Comparison of ENCODE assay signal across 13 cellular contexts in the genomic region with DNA sequence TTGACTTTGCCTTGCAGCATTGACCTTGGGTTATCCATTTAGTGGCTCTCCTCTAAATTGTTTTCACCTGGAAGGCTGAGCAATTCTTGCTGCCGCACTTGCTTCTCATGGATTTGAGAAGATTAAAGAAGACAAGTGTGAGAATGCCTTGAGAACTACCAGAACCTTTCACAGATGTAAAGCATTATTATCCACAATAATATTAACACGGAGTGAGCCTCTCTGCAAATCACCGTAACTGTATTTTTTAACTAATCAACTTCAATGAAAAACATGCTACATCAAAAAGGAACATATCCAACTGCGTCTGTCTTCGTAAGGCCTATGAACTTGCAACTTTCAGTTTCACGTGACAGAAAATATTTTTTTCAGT.
DNase-seq lines count a peak whose midpoint lies in the region; ATAC-seq and TF ChIP-seq lines count a peak whose summit lies in the region.
"Had no signal": no experiment of that assay in that cellular context is flagged by ENCODE, and none has a peak within 500 bp of the region (broad histone marks: within the 10 kb centered on the region; RNA-seq: fewer than 3 reads in every experiment).

No MANE protein-coding gene starts in this region.

- peak overlapping the region in 6 of 8 donors; percentile 12 to 66 (median 36) for H3K27ac Mint-ChIP-seq in CD8-positive, alpha-beta memory T cell
- H3K27ac Mint-ChIP-seq in T-helper 2 cell treated with Interferon-gamma antibody and Interleukin-4, amounts not matched to agents 5 μg/mL and 100 μg/mL, for 36 hours, result no peak overlapping the region
- H3K27ac Mint-ChIP-seq: dendritic cell treated with granulocyte-macrophage colony-stimulating factor and Interleukin-4, amounts not matched to agents 40 ng/mL and 50 ng/mL, for 4 days had no signal

- H3K4me3 ChIP-seq in CD8-positive, alpha-beta memory T cell (ENCODE audit: low read length), result no peak overlapping the region
- H3K4me3 ChIP-seq in colonic mucosa (no peak overlapping the region), rectal smooth muscle tissue (ENCODE audit: low read length) (no peak overlapping the region)

- intact Hi-C loops in colonic mucosa (cut with DNase I), result loop anchor here (5.0 kb wide), 2 partner anchors 118 to 228 kb away; a partner anchor contains a TSS

- CTCF ChIA-PET in CD8-positive, alpha-beta memory T cell (lab: Charles Lee), result interaction anchor here (1.7 kb wide), 1 partner anchor 230 kb away, joined by 7 read pairs; no protein-coding TSS in a partner anchor

- no peaks in the 10 kb centered on the region for H3K9me3 Mint-ChIP-seq in CD8-positive, alpha-beta memory T cell
- H3K9me3 Mint-ChIP-seq in T-helper 2 cell treated with Interferon-gamma antibody and Interleukin-4, amounts not matched to agents 5 μg/mL and 100 μg/mL, for 36 hours, result no peaks in the 10 kb centered on the region
- H3K9me3 Mint-ChIP-seq: dendritic cell treated with granulocyte-macrophage colony-stimulating factor and Interleukin-4, amounts not matched to agents 40 ng/mL and 50 ng/mL, for 4 days had no signal

- no peaks in the 10 kb centered on the region for H3K9me3 ChIP-seq in CD8-positive, alpha-beta memory T cell (ENCODE audit: low read length)
- H3K9me3 ChIP-seq in colonic mucosa, result no peaks in the 10 kb centered on the region

- H3K27me3 Mint-ChIP-seq in CD8-positive, alpha-beta memory T cell, result no peaks in the 10 kb centered on the region
- H3K27me3 Mint-ChIP-seq in T-helper 2 cell treated with Interferon-gamma antibody and Interleukin-4, amounts not matched to agents 5 μg/mL and 100 μg/mL, for 36 hours (ENCODE audit: low read depth), result no peaks in the 10 kb centered on the region
- H3K27me3 Mint-ChIP-seq: dendritic cell treated with granulocyte-macrophage colony-stimulating factor and Interleukin-4, amounts not matched to agents 40 ng/mL and 50 ng/mL, for 4 days had no signal

- no peaks in the 10 kb centered on the region for H3K4me1 ChIP-seq in CD8-positive, alpha-beta memory T cell (ENCODE audit: insufficient read depth, low read length)
- H3K4me1 ChIP-seq in colonic mucosa (no peaks in the 10 kb centered on the region), rectal smooth muscle tissue (ENCODE audit: control insufficient read depth, insufficient read depth, low read length) (peaks cover 30% of the 10 kb centered on the region)

- H3K9ac ChIP-seq in colonic mucosa (ENCODE audit: low read depth in 2 of 2, low read length in 2 of 2), result no peak overlapping the region
- H3K9ac ChIP-seq in rectal smooth muscle tissue (ENCODE audit: low read length), result no peak overlapping the region

- H3K4me1 Mint-ChIP-seq in CD8-positive, alpha-beta memory T cell, result peaks cover 10 to 16% (median 15%) of the 10 kb centered on the region in 3 donors
- H3K4me1 Mint-ChIP-seq in T-helper 2 cell treated with Interferon-gamma antibody and Interleukin-4, amounts not matched to agents 5 μg/mL and 100 μg/mL, for 36 hours (ENCODE audit: low read depth), result peaks cover 2% of the 10 kb centered on the region

- no peak for DNase-seq in CD8-positive, alpha-beta memory T cell
- DNase-seq in colonic mucosa (no peak), NCI-H1930 (lab: John Stamatoyannopoulos, UW) (no peak)
- DNase-seq in T-helper 2 cell treated with Interferon-gamma antibody and Interleukin-4, amounts not matched to agents 5 μg/mL and 100 μg/mL, for 36 hours (ENCODE audit: low spot score), result no peak
- DNase-seq: activated CD4-positive, alpha-beta T cell treated with anti-CD3 and anti-CD28 coated beads for 4 hours; activated naive CD4-positive, alpha-beta T cell treated with Interleukin-2 at 50 U/mL for 16 hours; NCI-H1105; NCI-H526 treated with DMSO at 0.1 percent for 48 hours had no signal

- ATAC-seq in HG02938 (IDR thresholded peaks at IDR 0.05; ENCODE audit: unreplicated experiment) (peak; percentile 4), HG02571 (IDR thresholded peaks at IDR 0.05; ENCODE audit: unreplicated experiment) (no peak), GM21447 (IDR thresholded peaks at IDR 0.05; ENCODE audit: unreplicated experiment) (no peak)

- peaks cover 5% of the 10 kb centered on the region for H3K36me3 ChIP-seq in CD8-positive, alpha-beta memory T cell (ENCODE audit: insufficient read depth, low read length)
- no peaks in the 10 kb centered on the region for H3K36me3 ChIP-seq in colonic mucosa
- H3K36me3 ChIP-seq in rectal smooth muscle tissue (ENCODE audit: control insufficient read depth, insufficient read depth, low read length), result peaks cover 10% of the 10 kb centered on the region

- no peaks in the 10 kb centered on the region for H3K27me3 ChIP-seq in CD8-positive, alpha-beta memory T cell (ENCODE audit: insufficient read depth, low read length, poor library complexity, severe bottlenecking)
- H3K27me3 ChIP-seq in colonic mucosa, result no peaks in the 10 kb centered on the region
- no peaks in the 10 kb centered on the region for H3K27me3 ChIP-seq in rectal smooth muscle tissue (ENCODE audit: control insufficient read depth, insufficient read depth, low read length)

- TF ChIP-seq CTCF in colonic mucosa (IDR thresholded peaks at IDR 0.05), result no peak

- POLR2A ChIA-PET in CD8-positive, alpha-beta memory T cell (lab: Charles Lee), result no interaction called here

- H3K36me3 Mint-ChIP-seq in CD8-positive, alpha-beta memory T cell, result peaks cover 5 to 24% (median 11%) of the 10 kb centered on the region in 3 donors
- peaks cover 7% of the 10 kb centered on the region for H3K36me3 Mint-ChIP-seq in T-helper 2 cell treated with Interferon-gamma antibody and Interleukin-4, amounts not matched to agents 5 μg/mL and 100 μg/mL, for 36 hours (ENCODE audit: low read depth)

- peak overlapping the region in 2 of 7 donors; percentile 16 to 41 for H3K4me3 Mint-ChIP-seq in CD8-positive, alpha-beta memory T cell
- H3K4me3 Mint-ChIP-seq in T-helper 2 cell treated with Interferon-gamma antibody and Interleukin-4, amounts not matched to agents 5 μg/mL and 100 μg/mL, for 36 hours, result no peak overlapping the region
- H3K4me3 Mint-ChIP-seq: dendritic cell treated with granulocyte-macrophage colony-stimulating factor and Interleukin-4, amounts not matched to agents 40 ng/mL and 50 ng/mL, for 4 days had no signal

- no peak overlapping the region for H3K27ac ChIP-seq in CD8-positive, alpha-beta memory T cell (ENCODE audit: low read depth, low read length)
- H3K27ac ChIP-seq in colonic mucosa (peak overlapping the region; percentile 18), rectal smooth muscle tissue (ENCODE audit: low read depth, low read length) (peak overlapping the region; percentile 89)
